29 cellular contexts compared by ENCODE assay signal in the genomic region with DNA sequence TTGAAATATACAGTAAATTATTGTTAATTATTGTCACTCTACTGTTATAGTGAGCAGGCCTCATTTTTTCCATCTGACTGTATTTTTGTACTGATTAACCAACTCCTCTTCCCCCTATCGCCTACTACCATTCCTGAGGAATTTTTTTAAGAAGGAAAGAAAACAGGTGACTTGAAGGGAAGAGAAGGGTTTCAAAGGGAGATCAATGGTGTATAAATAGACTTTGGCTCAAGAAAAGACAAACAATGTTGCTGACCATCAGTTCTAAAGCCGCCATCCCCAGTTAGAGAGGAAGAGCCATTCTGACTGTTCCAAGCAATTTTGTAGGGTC.
"Had no signal": no experiment of that assay in that cellular context is flagged by ENCODE, and none has a peak within 500 bp of the region (broad histone marks: within the 10 kb centered on the region; RNA-seq: fewer than 3 reads in every experiment).

No MANE protein-coding gene starts in this region.

- H3K4me3 ChIP-seq: adrenal gland, body of pancreas, breast epithelium, MG63, SJCRH30, SK-N-MC had no signal

- H3K27ac ChIP-seq: adrenal gland, body of pancreas, breast epithelium, SJCRH30, SK-N-MC had no signal

- FAIRE-seq: astrocyte, TTC549 had no signal

- H3K4me1 ChIP-seq: adrenal gland, breast epithelium had no signal

- DNase-seq: activated CD4-positive, alpha-beta T cell treated with anti-CD3 and anti-CD28 coated beads for 36 hours; activated CD4-positive, alpha-beta T cell treated with anti-CD3 and anti-CD28 coated beads, Interleukin-2, amount 10 ng/mL, durations not matched to agents 7 days and 5 days; activated CD4-positive, alpha-beta T cell treated with anti-CD3 and anti-CD28 coated beads, Interleukin-2, amount 50 U/mL, for 48 hours; activated CD8-positive, alpha-beta T cell treated with anti-CD3 and anti-CD28 coated beads, Interleukin-2, amount 10 ng/mL, durations not matched to agents 7 days and 5 days; activated gamma-delta T cell; activated naive CD4-positive, alpha-beta T cell treated with anti-CD3 and anti-CD28 coated beads for 36 hours; activated T-cell treated with anti-CD3 and anti-CD28 coated beads, Interleukin-2, amount 50 U/mL, for 24 hours; adrenal gland; body of pancreas; MG63; NCI-H1048; NCI-H1105 treated with DMSO at 0.1 percent for 48 hours; NCI-H1436 treated with DMSO at 0.1 percent for 48 hours; NCI-H1694 treated with DMSO at 0.1 percent for 48 hours; NCI-H2107; NCI-H2171; NCI-H524; NCI-H82; SHP77; SJCRH30; T1000 had no signal

- H3K36me3 ChIP-seq: adrenal gland, breast epithelium, MG63, SJCRH30 had no signal

- ATAC-seq: activated CD4-positive, alpha-beta T cell treated with anti-CD3 and anti-CD28 coated beads for 36 hours; activated CD4-positive, CD25-positive, alpha-beta regulatory T cell treated with anti-CD3 and anti-CD28 coated beads, Interleukin-2, amount 50 U/mL, for 24 hours; activated CD8-positive, alpha-beta T cell treated with anti-CD3 and anti-CD28 coated beads, Interleukin-2, amount 10 ng/mL, durations not matched to agents 7 days and 5 days; activated naive CD4-positive, alpha-beta T cell treated with anti-CD3 and anti-CD28 coated beads, Interleukin-2, amount 50 U/mL, for 72 hours; body of pancreas; Panc1; WTC11 had no signal

- H3K9me3 ChIP-seq: adrenal gland, body of pancreas, breast epithelium, MG63, SJCRH30 had no signal

- H3K27me3 ChIP-seq: adrenal gland, body of pancreas, breast epithelium, MG63, SJCRH30 had no signal
